Comparison of ENCODE assay signal across 9 cellular contexts in genomic region chr20:36540551-36541211, GRCh38. TPM values are rescaled to one million over a fixed set of nuclear protein-coding genes. Genes with fewer than 3 reads are reported as not detected.
A peak's percentile ranks its signal among the peaks of the same experiment; 100 is the strongest.
DNase-seq lines count a peak whose midpoint lies in the region; ATAC-seq, FAIRE-seq and TF ChIP-seq lines count a peak whose summit lies in the region.
"Had no signal": no experiment of that assay in that cellular context is flagged by ENCODE, and none has a peak within 500 bp of the region (broad histone marks: within the 10 kb centered on the region; RNA-seq: fewer than 3 reads in every experiment).

No MANE protein-coding gene starts in this region.

- peak overlapping the region; percentile 1; the same call in 1 of the 2 replicates for H2AFZ ChIP-seq in GM23338
- peak overlapping the region; percentile 12 for H2AFZ ChIP-seq in keratinocyte (ENCODE audit: control insufficient read depth, low read length)

- H3K79me2 ChIP-seq in GM23338 (replicated peaks; ENCODE audit: insufficient read depth) (peaks cover 18% of the 10 kb centered on the region; the same call in 1 of the 2 replicates), keratinocyte (ENCODE audit: control insufficient read depth, insufficient read depth, low read length) (no peaks in the 10 kb centered on the region)

- dilution Hi-C loops in keratinocyte (cut with MboI; ENCODE audit: extremely low pct_ligation_motif_present, low sequenced_read_pairs): no loop called here

- H3K9me2 ChIP-seq in GM23338 (ENCODE audit: insufficient read depth): no peaks in the 10 kb centered on the region

- no peaks in the 10 kb centered on the region for H3K36me3 ChIP-seq in GM23338 (ENCODE audit: insufficient read depth)
- H3K36me3 ChIP-seq in keratinocyte (ENCODE audit: control insufficient read depth in 2 of 2, extremely low read depth in 1 of 2, insufficient read depth in 2 of 2, low read length in 2 of 2): no peaks in the 10 kb centered on the region
- no peaks in the 10 kb centered on the region for H3K36me3 ChIP-seq in gastrocnemius medialis

- DNase-seq in GM23338 (ENCODE audit: low spot score): peak; percentile 50
- no peak for DNase-seq in cardiac fibroblast (ENCODE audit: low read depth in 2 of 2)
- no peak for DNase-seq in keratinocyte (ENCODE audit: low read depth, low spot score)
- no peak for DNase-seq in gastrocnemius medialis
- no peak for DNase-seq in middle frontal gyrus (ENCODE audit: extremely low spot score, low spot score)
- DNase-seq in COLO829 (ENCODE audit: low spot score): no peak
- DNase-seq in GM13977 (ENCODE audit: low spot score): no peak
- DNase-seq: DMS79 had no signal

- peak overlapping the region; percentile 95 for H3K4me2 ChIP-seq in GM23338
- no peak overlapping the region for H3K4me2 ChIP-seq in keratinocyte (ENCODE audit: control insufficient read depth, extremely low read depth, insufficient read depth, low read depth, low read length)

- no peaks in the 10 kb centered on the region for H3K27me3 ChIP-seq in GM23338 (ENCODE audit: insufficient read depth)
- no peaks in the 10 kb centered on the region for H3K27me3 ChIP-seq in keratinocyte (ENCODE audit: control insufficient read depth, extremely low read depth, insufficient read depth, low read length)
- peaks cover 0 to 6% (median 4%) of the 10 kb centered on the region in 3 donors for H3K27me3 ChIP-seq in gastrocnemius medialis

- no peak overlapping the region for H3K27ac Mint-ChIP-seq in GM23338

- FAIRE-seq in keratinocyte (lab: Jason Lieb, UNC): no peak

- intact Hi-C loops in gastrocnemius medialis (cut with DNase I; ENCODE audit: low total_unique reads): no loop called here

- no peak for TF ChIP-seq POLR2A in gastrocnemius medialis (IDR thresholded peaks at IDR 0.05)

- peak; percentile 9 for ATAC-seq in GM23338
- no peak for ATAC-seq in gastrocnemius medialis
- no peak for ATAC-seq in GM21526 (IDR thresholded peaks at IDR 0.05; ENCODE audit: low FRiP score, unreplicated experiment)

- H3K27me3 Mint-ChIP-seq in GM23338 (ENCODE audit: insufficient read depth, low read depth, poor library complexity): peaks cover 11% of the 10 kb centered on the region

- no peak overlapping the region for H3K9ac ChIP-seq in keratinocyte (ENCODE audit: control insufficient read depth, extremely low read depth, insufficient read depth, low read length)

- TF ChIP-seq CTCF in GM23338 (conservative IDR thresholded peaks at IDR 0.05; ENCODE audit: low read depth in 2 of 2) (no peak), cardiac fibroblast (IDR thresholded peaks at IDR 0.05; ENCODE audit: low read depth, low read length) (no peak), keratinocyte (optimal IDR thresholded peaks at IDR 0.05 in 1 of 3, IDR thresholded peaks at IDR 0.05 in 1 of 3, conservative IDR thresholded peaks at IDR 0.05 in 1 of 3; ENCODE audit: extremely low read depth in 1 of 3, insufficient read depth in 2 of 3, low read length in 3 of 3) (no peak), gastrocnemius medialis (IDR thresholded peaks at IDR 0.05 in 4 of 5, conservative IDR thresholded peaks at IDR 0.05 in 1 of 5) (no peak), GM13977 (IDR thresholded peaks at IDR 0.05; ENCODE audit: extremely low read depth, insufficient read depth, missing control alignments) (no peak)

- H4K20me1 ChIP-seq in GM23338 (replicated peaks; ENCODE audit: insufficient read depth): peaks cover 4% of the 10 kb centered on the region; the same call in 1 of the 2 replicates
- H4K20me1 ChIP-seq in keratinocyte (ENCODE audit: control insufficient read depth, extremely low read depth, insufficient read depth, low read length): no peaks in the 10 kb centered on the region

- no peaks in the 10 kb centered on the region for H3K9me3 Mint-ChIP-seq in GM23338

- H3K27ac ChIP-seq in GM23338 (ENCODE audit: low read depth) (no peak overlapping the region), keratinocyte (ENCODE audit: control insufficient read depth, insufficient read depth, low read length) (no peak overlapping the region), gastrocnemius medialis (peak overlapping the region; percentile 71 to 92 (median 88))

- H3K9me3 ChIP-seq in keratinocyte (ENCODE audit: control insufficient read depth, low read depth, low read length): no peaks in the 10 kb centered on the region
- no peaks in the 10 kb centered on the region for H3K9me3 ChIP-seq in gastrocnemius medialis

- H3K4me1 ChIP-seq in GM23338 (ENCODE audit: insufficient read depth) (peaks cover 16% of the 10 kb centered on the region), keratinocyte (ENCODE audit: control insufficient read depth, extremely low read depth, insufficient read depth, low read length) (no peaks in the 10 kb centered on the region), gastrocnemius medialis (peaks cover 9 to 14% of the 10 kb centered on the region in 2 donors)

- peaks cover 32% of the 10 kb centered on the region for H3K4me1 Mint-ChIP-seq in GM23338

- peaks cover 16% of the 10 kb centered on the region for H3K36me3 Mint-ChIP-seq in GM23338 (ENCODE audit: low read depth)

- H3K4me3 Mint-ChIP-seq in GM23338: peak overlapping the region; percentile 60

- H3F3A ChIP-seq in GM23338 (replicated peaks; ENCODE audit: low read depth): 0 out of 2 replicates have a peak, but pooled peaks cover 4% of the 10 kb centered on the region

- H3K9me1 ChIP-seq in keratinocyte (ENCODE audit: control insufficient read depth, extremely low read depth, insufficient read depth, low read length): no peaks in the 10 kb centered on the region

- in situ Hi-C loops in gastrocnemius medialis (cut with MboI; ENCODE audit: low sequenced_read_pairs in 4 of 4) (no loop called here), GM13977 (cut with MboI; ENCODE audit: low pct_unique_long_range_greater_than_20kb, low sequenced_read_pairs, unreplicated experiment) (no loop called here)

- H3K4me3 ChIP-seq in GM23338 (peak overlapping the region; percentile 82), cardiac fibroblast (replicated peaks in 1 of 2; ENCODE audit: low read depth in 2 of 2, low read length in 2 of 2) (peak overlapping the region; percentile 3 to 97), keratinocyte (ENCODE audit: control insufficient read depth in 2 of 3, extremely low read depth in 1 of 3, insufficient read depth in 2 of 3, low read depth in 1 of 3, low read length in 3 of 3) (no peak overlapping the region), gastrocnemius medialis (peak overlapping the region; percentile 50 to 70 (median 66))

TF ChIP-seq in GM23338, 12 proteins besides CTCF, POLR2A, EP300 and RAD21 (continues in another document):
- TF ChIP-seq REST (IDR thresholded peaks at IDR 0.05; ENCODE audit: unreplicated experiment) (no peak), ZNF114 (CRISPR knock-in tag; IDR thresholded peaks at IDR 0.05) (no peak), ZNF331 (CRISPR knock-in tag; IDR thresholded peaks at IDR 0.05; ENCODE audit: low read depth) (no peak), CREB1 (CRISPR knock-in tag; IDR thresholded peaks at IDR 0.05; ENCODE audit: low read depth) (no peak), EZH2phosphoT487 (IDR thresholded peaks at IDR 0.05; ENCODE audit: unreplicated experiment) (no peak), POLR2AphosphoS5 (IDR thresholded peaks at IDR 0.05; ENCODE audit: low read depth) (no peak)

RNA-seq across cellular contexts. Expression of gene MYL9, which starts 0.6 kb away (rescaled TPM):
- 23.5 and 29.7 TPM in 2 replicates for total RNA-seq in GM23338 (2014; rRNA removed; shearing (Covaris generic))
- 100 and 123 TPM in 2 replicates for polyA plus RNA-seq in GM23338 (2016; fragmentation: Nextera tagmentation; extraction: Ambion mirVana)
- 1.7 to 5.2 TPM (median 2.8 TPM) in 3 replicates for polyA plus RNA-seq in keratinocyte
- 0.12 TPM for polyA plus RNA-seq in keratinocyte (2011; ENCODE audit: low read depth)
- 9.3 and 14.5 TPM in 2 replicates for polyA plus RNA-seq in keratinocyte (2011; cell fraction: cytosol; rRNA removed)
- polyA plus RNA-seq in keratinocyte (2011; cell fraction: nucleus; rRNA removed): 4.0 and 7.9 TPM in 2 replicates
- polyA plus RNA-seq in keratinocyte (2012; ENCODE audit: low replicate concordance): 6.3 and 7.3 TPM in 2 replicates
- polyA minus RNA-seq in keratinocyte: 3.2 to 6.9 TPM (median 4.8 TPM) in 3 replicates
- 19.0 TPM for polyA minus RNA-seq in keratinocyte (2011; cell fraction: cytosol; rRNA and poly(A)+ RNA removed)
- polyA minus RNA-seq in keratinocyte (2011; cell fraction: nucleus; rRNA and poly(A)+ RNA removed): 1.5 and 3.2 TPM in 2 replicates
- total RNA-seq in gastrocnemius medialis: 10 to 100 TPM in 3 of 4 donors, 1 to 10 TPM in 1; 7.3 to 59.4 (median 20.8) TPM

RNA-seq across cellular contexts. Expression of gene TGIF2, which starts 32.7 kb away (rescaled TPM):
- 59.8 and 63.2 TPM in 2 replicates for total RNA-seq in GM23338 (2014; rRNA removed; shearing (Covaris generic))
- 44.8 and 47.6 TPM in 2 replicates for polyA plus RNA-seq in GM23338 (2016; fragmentation: Nextera tagmentation; extraction: Ambion mirVana)
- polyA plus RNA-seq in keratinocyte: 5.4 to 11.1 TPM (median 6.7 TPM) in 3 replicates
- 0.31 TPM for polyA plus RNA-seq in keratinocyte (2011; ENCODE audit: low read depth)
- polyA plus RNA-seq in keratinocyte (2011; cell fraction: cytosol; rRNA removed): 6.9 and 7.2 TPM in 2 replicates
- polyA plus RNA-seq in keratinocyte (2011; cell fraction: nucleus; rRNA removed): 5.3 and 7.2 TPM in 2 replicates
- polyA plus RNA-seq in keratinocyte (2012; ENCODE audit: low replicate concordance): 1.9 and 6.5 TPM in 2 replicates
- polyA minus RNA-seq in keratinocyte: 5.8 to 14.9 TPM (median 6.7 TPM) in 3 replicates
- polyA minus RNA-seq in keratinocyte (2011; cell fraction: cytosol; rRNA and poly(A)+ RNA removed): 11.7 TPM
- 3.3 and 3.6 TPM in 2 replicates for polyA minus RNA-seq in keratinocyte (2011; cell fraction: nucleus; rRNA and poly(A)+ RNA removed)
- total RNA-seq in gastrocnemius medialis: 1 to 10 TPM; 1.4 to 3.9 (median 1.4) TPM

Comparison
In these comparisons a context has a peak if more than half of its experiments do, and no peak if none do; other contexts are left out.
1. H3K27ac ChIP-seq: peak in gastrocnemius medialis (4 of 4); none in GM23338 (single experiment) and keratinocyte (single experiment).
2. H3K4me3 ChIP-seq: peak in GM23338 (single experiment), cardiac fibroblast (2 of 2) and gastrocnemius medialis (4 of 4); none in keratinocyte (0 of 3).
3. RNA of gene TGIF2, which starts 32.7 kb away (total RNA-seq): 59.8 to 63.2 TPM in GM23338; 1.4 to 3.9 TPM in gastrocnemius medialis; every median in the first group is over 10 times any median in the second.